1 cellular context compared by ENCODE assay signal in genomic region chr17:40562841-40563370, GRCh38.
TF ChIP-seq lines count a peak whose summit lies in the region.

No MANE protein-coding gene starts in this region.

TF ChIP-seq in GM12878, 131 proteins besides CTCF, POLR2A, EP300 and RAD21 (continued from another document and continues in another):
- no peak for TF ChIP-seq NKRF (conservative IDR thresholded peaks at IDR 0.05)
- TF ChIP-seq SREBF2 (IDR thresholded peaks at IDR 0.05; ENCODE audit: low read length): no peak
- no peak for TF ChIP-seq SP1 (IDR thresholded peaks at IDR 0.05; ENCODE audit: low read depth, low read length)
- TF ChIP-seq JUND (IDR thresholded peaks at IDR 0.05; ENCODE audit: low read depth, low read length): no peak
- TF ChIP-seq HDAC6 (IDR thresholded peaks at IDR 0.05; ENCODE audit: unreplicated experiment): no peak
- TF ChIP-seq USF2 (IDR thresholded peaks at IDR 0.05; ENCODE audit: borderline replicate concordance, low read depth, low read length): no peak; the same call in 1 of the 2 replicates
- TF ChIP-seq ESRRA (IDR thresholded peaks at IDR 0.05; ENCODE audit: low read length): no peak
- TF ChIP-seq SRF (IDR thresholded peaks at IDR 0.05; ENCODE audit: low read depth in 2 of 2, low read length in 2 of 2): no peak
- TF ChIP-seq ZNF384 (IDR thresholded peaks at IDR 0.05; ENCODE audit: borderline replicate concordance, low read depth, low read length): no peak
- no peak for TF ChIP-seq KAT2A (conservative IDR thresholded peaks at IDR 0.05; ENCODE audit: control insufficient read depth, low read depth, low read length)
- TF ChIP-seq STAT1 (conservative IDR thresholded peaks at IDR 0.05): no peak
- TF ChIP-seq ZNF274 (IDR thresholded peaks at IDR 0.05; ENCODE audit: insufficient read depth, insufficient read length): no peak
- no peak for TF ChIP-seq FOXM1 (IDR thresholded peaks at IDR 0.05; ENCODE audit: low read depth, low read length)
- TF ChIP-seq KLF5 (IDR thresholded peaks at IDR 0.05; ENCODE audit: partially characterized antibody): no peak
- no peak; the same call in 1 of the 2 replicates for TF ChIP-seq MAX (IDR thresholded peaks at IDR 0.05; ENCODE audit: low read depth, low read length)
- no peak for TF ChIP-seq CREB1 (IDR thresholded peaks at IDR 0.05; ENCODE audit: low read depth)
- TF ChIP-seq ZNF687 (IDR thresholded peaks at IDR 0.05): no peak
- TF ChIP-seq TCF3 (IDR thresholded peaks at IDR 0.05; ENCODE audit: borderline replicate concordance, insufficient read depth, low read depth, low read length): no peak
- TF ChIP-seq MXI1 (IDR thresholded peaks at IDR 0.05; ENCODE audit: low read depth, low read length): peak; percentile 66
- TF ChIP-seq CHD1 (IDR thresholded peaks at IDR 0.05; ENCODE audit: low read depth, low read length): peak; percentile 80; the same call in 1 of the 2 replicates
- TF ChIP-seq HCFC1 (IDR thresholded peaks at IDR 0.05; ENCODE audit: low read length): no peak
- no peak for TF ChIP-seq MTA2 (IDR thresholded peaks at IDR 0.05; ENCODE audit: low read depth)
- no peak for TF ChIP-seq ZBTB11 (CRISPR knock-in tag; IDR thresholded peaks at IDR 0.05)
- no peak for TF ChIP-seq HDAC2 (IDR thresholded peaks at IDR 0.05)
- TF ChIP-seq ZBED1 (IDR thresholded peaks at IDR 0.05; ENCODE audit: borderline replicate concordance): no peak
- no peak for TF ChIP-seq CBX5 (IDR thresholded peaks at IDR 0.05; ENCODE audit: low read depth)
- TF ChIP-seq GABPA (IDR thresholded peaks at IDR 0.05; ENCODE audit: low read depth): no peak
- TF ChIP-seq SREBF1 (IDR thresholded peaks at IDR 0.05; ENCODE audit: low read length): no peak
- no peak for TF ChIP-seq KDM1A (IDR thresholded peaks at IDR 0.05; ENCODE audit: borderline replicate concordance)
- no peak for TF ChIP-seq JUNB (IDR thresholded peaks at IDR 0.05)
- TF ChIP-seq CHD2 (IDR thresholded peaks at IDR 0.05; ENCODE audit: borderline replicate concordance, low read depth, low read length): no peak
- TF ChIP-seq SUPT20H (IDR thresholded peaks at IDR 0.05; ENCODE audit: borderline replicate concordance, control insufficient read depth, low read depth, low read length): no peak
- no peak for TF ChIP-seq NFXL1 (IDR thresholded peaks at IDR 0.05; ENCODE audit: borderline replicate concordance)
- TF ChIP-seq ETV6 (conservative IDR thresholded peaks at IDR 0.05 in 1 of 2, IDR thresholded peaks at IDR 0.05 in 1 of 2; ENCODE audit: borderline replicate concordance in 1 of 2, low read depth in 1 of 2): no peak
- TF ChIP-seq EGR1 (IDR thresholded peaks at IDR 0.05; ENCODE audit: borderline replicate concordance in 1 of 2, low read depth in 2 of 2, low read length in 2 of 2): no peak
- no peak for TF ChIP-seq BRCA1 (IDR thresholded peaks at IDR 0.05; ENCODE audit: low read depth, low read length)
- no peak for TF ChIP-seq EZH2 (IDR thresholded peaks at IDR 0.05; ENCODE audit: borderline replicate concordance, control insufficient read depth, low read depth, low read length)
- TF ChIP-seq NFIC (IDR thresholded peaks at IDR 0.05; ENCODE audit: low read depth, low read length): no peak
- TF ChIP-seq BMI1 (IDR thresholded peaks at IDR 0.05; ENCODE audit: borderline replicate concordance): peak; percentile 60
- no peak for TF ChIP-seq MEF2A (IDR thresholded peaks at IDR 0.05; ENCODE audit: insufficient read depth, low read depth, low read length)
- peak; percentile 6; the same call in 1 of the 2 replicates for TF ChIP-seq RELB (IDR thresholded peaks at IDR 0.05; ENCODE audit: low read depth)
- peak; percentile 25 for TF ChIP-seq BACH1 (IDR thresholded peaks at IDR 0.05; ENCODE audit: borderline replicate concordance)
- TF ChIP-seq ELK1 (IDR thresholded peaks at IDR 0.05; ENCODE audit: low read depth, low read length): no peak
- 0 out of 2 replicates have a peak, but pooled peaks have one; percentile 6 for TF ChIP-seq CBFB (IDR thresholded peaks at IDR 0.05; ENCODE audit: low read depth)
- TF ChIP-seq ATF7 (IDR thresholded peaks at IDR 0.05; ENCODE audit: low read depth): no peak
- TF ChIP-seq POU2F2 (IDR thresholded peaks at IDR 0.05; ENCODE audit: borderline replicate concordance, low read depth, low read length): peak; percentile 35; the same call in 2 of the 3 replicates
- TF ChIP-seq, protein P1, sequence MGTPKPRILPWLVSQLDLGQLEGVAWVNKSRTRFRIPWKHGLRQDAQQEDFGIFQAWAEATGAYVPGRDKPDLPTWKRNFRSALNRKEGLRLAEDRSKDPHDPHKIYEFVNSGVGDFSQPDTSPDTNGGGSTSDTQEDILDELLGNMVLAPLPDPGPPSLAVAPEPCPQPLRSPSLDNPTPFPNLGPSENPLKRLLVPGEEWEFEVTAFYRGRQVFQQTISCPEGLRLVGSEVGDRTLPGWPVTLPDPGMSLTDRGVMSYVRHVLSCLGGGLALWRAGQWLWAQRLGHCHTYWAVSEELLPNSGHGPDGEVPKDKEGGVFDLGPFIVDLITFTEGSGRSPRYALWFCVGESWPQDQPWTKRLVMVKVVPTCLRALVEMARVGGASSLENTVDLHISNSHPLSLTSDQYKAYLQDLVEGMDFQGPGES (IDR thresholded peaks at IDR 0.05): no peak
- TF ChIP-seq PAX8 (IDR thresholded peaks at IDR 0.05): no peak
- no peak for TF ChIP-seq ZNF24 (IDR thresholded peaks at IDR 0.05)
- TF ChIP-seq TBL1XR1 (IDR thresholded peaks at IDR 0.05; ENCODE audit: low read depth, low read length): no peak; the same call in 1 of the 2 replicates
- TF ChIP-seq NR2C1 (IDR thresholded peaks at IDR 0.05): no peak
